Comparison of ENCODE assay signal across 9 cellular contexts in the genomic region with DNA sequence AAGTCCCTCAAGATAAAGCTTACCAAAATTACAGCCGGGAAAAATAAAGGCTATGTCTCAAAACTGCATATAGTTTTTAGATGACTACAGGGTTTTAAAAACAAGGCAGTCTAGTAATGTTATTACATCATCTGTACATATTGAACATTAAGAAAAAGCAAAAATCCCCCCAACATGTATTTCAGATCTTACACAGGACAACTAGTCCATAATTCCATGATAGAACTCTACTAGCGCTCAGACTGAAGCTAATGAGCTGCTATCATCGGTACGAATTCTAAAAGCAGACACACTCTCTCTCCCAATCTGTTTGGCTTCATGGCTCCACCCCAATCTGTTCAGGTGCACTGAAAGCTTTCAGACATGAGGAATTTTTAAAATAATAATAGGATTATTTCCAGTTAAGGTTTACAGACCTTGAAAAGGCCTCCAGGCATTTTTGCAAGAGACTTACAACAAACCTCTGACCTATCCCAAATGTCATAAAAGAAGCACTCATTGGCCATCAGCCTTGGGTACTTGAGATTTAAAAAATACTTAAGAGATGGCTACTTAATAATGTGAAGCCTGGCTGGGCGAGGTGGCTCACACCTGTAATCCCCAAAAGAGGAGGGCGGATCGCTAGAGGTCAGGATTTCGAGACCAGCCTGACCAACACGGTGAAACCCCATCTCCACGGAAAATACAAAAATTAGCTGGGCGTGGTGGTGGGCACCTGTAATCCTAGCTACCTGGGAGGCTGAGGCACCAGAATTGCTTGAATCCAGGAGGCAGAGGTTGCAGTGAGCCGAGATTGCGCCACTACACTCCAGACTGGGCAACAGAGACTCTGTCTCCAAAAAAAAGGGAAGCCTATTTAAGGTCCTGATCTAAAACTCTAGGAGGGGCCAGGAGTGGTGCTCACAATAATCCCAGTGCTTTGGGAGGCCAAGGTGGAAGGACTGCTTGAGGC. TPM values are rescaled to one million over a fixed set of nuclear protein-coding genes. Genes with fewer than 3 reads are reported as not detected.
DNase-seq lines count a peak whose midpoint lies in the region; TF ChIP-seq lines count a peak whose summit lies in the region.
"Had no signal": no experiment of that assay in that cellular context is flagged by ENCODE, and none has a peak within 500 bp of the region (broad histone marks: within the 10 kb centered on the region; RNA-seq: fewer than 3 reads in every experiment).

No MANE protein-coding gene starts in this region.

- H3K36me3 Mint-ChIP-seq in HFFc6 (ENCODE audit: low read depth) (peaks cover 16% of the 10 kb centered on the region), brain (peaks cover 5% of the 10 kb centered on the region)

- H3K79me1 ChIP-seq in mesenchymal stem cell (replicated peaks; ENCODE audit: low read length, poor library complexity, severe bottlenecking): peaks cover 6% of the 10 kb centered on the region

- 96% methylated on average over 12 of the region's 13 CpGs for WGBS in mesenchymal stem cell

- H3K4me1 ChIP-seq in ACC112 (ENCODE audit: control insufficient read depth, insufficient read depth, low read length, unreplicated experiment): peaks cover 56% of the 10 kb centered on the region
- peaks cover 19% of the 10 kb centered on the region for H3K4me1 ChIP-seq in mesenchymal stem cell (ENCODE audit: control insufficient read depth, insufficient read depth, low read depth, low read length)
- H3K4me1 ChIP-seq in effector memory CD4-positive, alpha-beta T cell (ENCODE audit: control insufficient read depth, insufficient read depth, low read length, poor library complexity, severe bottlenecking): peaks cover 25% of the 10 kb centered on the region

- H3K4me3 ChIP-seq in ACC112 (ENCODE audit: low read depth, low read length) (peak overlapping the region; percentile 47), mesenchymal stem cell (ENCODE audit: insufficient read depth in 1 of 2, low read depth in 1 of 2, low read length in 2 of 2) (peak overlapping the region in 1 of 2 experiments; percentile 86)
- no peak overlapping the region for H3K4me3 ChIP-seq in effector memory CD4-positive, alpha-beta T cell (ENCODE audit: insufficient read depth, low read depth, low read length, poor library complexity, severe bottlenecking)

- no peak overlapping the region for H4K8ac ChIP-seq in mesenchymal stem cell (ENCODE audit: low read length)

- H3K9ac ChIP-seq in mesenchymal stem cell (ENCODE audit: low read length): peak overlapping the region; percentile 95

- no peak overlapping the region for H3K14ac ChIP-seq in mesenchymal stem cell (ENCODE audit: low read length in 2 of 2)

- peak overlapping the region in 1 of 2 experiments; percentile 28 for H3K18ac ChIP-seq in mesenchymal stem cell (ENCODE audit: low read depth in 1 of 2, low read length in 2 of 2)

- H3K79me2 ChIP-seq in ACC112 (ENCODE audit: control insufficient read depth, insufficient read depth, low read length, unreplicated experiment): peaks cover 63% of the 10 kb centered on the region

- H3K4ac ChIP-seq in mesenchymal stem cell (ENCODE audit: low read depth in 1 of 2, low read length in 2 of 2): no peak overlapping the region

- H3K27me3 Mint-ChIP-seq in HFFc6 (ENCODE audit: insufficient read depth) (no peaks in the 10 kb centered on the region), brain (peaks cover 8% of the 10 kb centered on the region)

- TF ChIP-seq CTCF in HFFc6 (IDR thresholded peaks at IDR 0.05) (no peak), brain (conservative IDR thresholded peaks at IDR 0.05) (no peak)

- H2AFZ ChIP-seq in ACC112 (ENCODE audit: low read length, unreplicated experiment) (no peak overlapping the region), mesenchymal stem cell (ENCODE audit: low read depth, low read length) (no peak overlapping the region)

- peak overlapping the region; percentile 86 for H3K4me2 ChIP-seq in mesenchymal stem cell (ENCODE audit: low read length, poor library complexity, severe bottlenecking)

- H3K9me3 ChIP-seq in mesenchymal stem cell (ENCODE audit: control insufficient read depth, low read length): no peaks in the 10 kb centered on the region
- no peaks in the 10 kb centered on the region for H3K9me3 ChIP-seq in effector memory CD4-positive, alpha-beta T cell (ENCODE audit: control insufficient read depth, low read length)

- DNase-seq in HFFc6 (no peak), mesenchymal stem cell (no peak), dermis blood vessel endothelial cell (no peak), NCI-H526 (lab: John Stamatoyannopoulos, UW) (no peak), NCI-H2081 (lab: John Stamatoyannopoulos, UW) (no peak)
- no peak for DNase-seq in effector memory CD4-positive, alpha-beta T cell
- DNase-seq: cortex of kidney had no signal

- H3K4me3 Mint-ChIP-seq in HFFc6 (peak overlapping the region; percentile 91), brain (peak overlapping the region; percentile 41 to 87 (median 64))

- H2BK120ac ChIP-seq in mesenchymal stem cell (ENCODE audit: low read depth, low read length): no peak overlapping the region

- H3K9me3 Mint-ChIP-seq in HFFc6: no peaks in the 10 kb centered on the region
- no peaks in the 10 kb centered on the region for H3K9me3 Mint-ChIP-seq in brain

- peaks cover 71% of the 10 kb centered on the region for H3K4me1 Mint-ChIP-seq in HFFc6 (ENCODE audit: low read depth)
- H3K4me1 Mint-ChIP-seq in brain: peaks cover 68% of the 10 kb centered on the region

- peaks cover 12% of the 10 kb centered on the region; the same call in 1 of the 2 replicates for H3K36me3 ChIP-seq in ACC112 (ENCODE audit: insufficient read depth, low read length)
- H3K36me3 ChIP-seq in mesenchymal stem cell (ENCODE audit: control insufficient read depth in 1 of 2, insufficient read depth in 2 of 2, low read depth in 1 of 2, low read length in 2 of 2): peaks cover 4 to 48% of the 10 kb centered on the region in 2 experiments
- H3K36me3 ChIP-seq in effector memory CD4-positive, alpha-beta T cell (ENCODE audit: control insufficient read depth, insufficient read depth, low read length): no peaks in the 10 kb centered on the region

- no peak overlapping the region for H3K27ac Mint-ChIP-seq in HFFc6
- H3K27ac Mint-ChIP-seq in brain: peak overlapping the region in 4 of 5 experiments; percentile 6 to 44 (median 12)

- no peak overlapping the region for H2BK15ac ChIP-seq in mesenchymal stem cell (ENCODE audit: low read depth, poor library complexity, severe bottlenecking)

- H3K27ac ChIP-seq in ACC112 (ENCODE audit: low read depth, low read length) (no peak overlapping the region), mesenchymal stem cell (ENCODE audit: low read length, poor library complexity, severe bottlenecking) (no peak overlapping the region)
- no peak overlapping the region for H3K27ac ChIP-seq in effector memory CD4-positive, alpha-beta T cell (ENCODE audit: insufficient read depth, low read length, poor library complexity, severe bottlenecking)

- H2BK12ac ChIP-seq in mesenchymal stem cell (ENCODE audit: low read length in 2 of 2): peak overlapping the region in 1 of 2 experiments; percentile 24

- no peak overlapping the region for H4K91ac ChIP-seq in mesenchymal stem cell (ENCODE audit: low read length)

- no peak overlapping the region for H3K23ac ChIP-seq in mesenchymal stem cell (ENCODE audit: low read length in 2 of 2)

- H3K27me3 ChIP-seq in ACC112 (ENCODE audit: insufficient read depth, low read length): no peaks in the 10 kb centered on the region
- H3K27me3 ChIP-seq in mesenchymal stem cell (ENCODE audit: control insufficient read depth in 1 of 2, insufficient read depth in 1 of 2, low read length in 2 of 2): no peaks in the 10 kb centered on the region
- no peaks in the 10 kb centered on the region for H3K27me3 ChIP-seq in effector memory CD4-positive, alpha-beta T cell (replicated peaks; ENCODE audit: control insufficient read depth, insufficient read depth, low read length, poor library complexity, severe bottlenecking)

- H2AK5ac ChIP-seq in mesenchymal stem cell (ENCODE audit: low read length, severe bottlenecking): no peak overlapping the region

- H2BK5ac ChIP-seq in mesenchymal stem cell (ENCODE audit: low read depth, low read length, poor library complexity, severe bottlenecking): no peak overlapping the region

RNA-seq across cellular contexts. Expression of a gene that starts 2.0 kb away (rescaled TPM):
- 10 to 100 TPM; 25.4 to 46.2 (median 34.3) TPM for total RNA-seq in HFFc6 (2021; fragmentation: NEBNext Ultra II Directional; extraction: Animal tissue kit (Norgen Biotek cat#: 25700))
- polyA plus RNA-seq in brain (ENCODE audit: insufficient read depth, low read depth, low replicate concordance): 44.6 TPM
- 65.6 TPM for polyA plus RNA-seq in mesenchymal stem cell (2013, experiment 1 of 2)
- 62.1 TPM for polyA plus RNA-seq in mesenchymal stem cell (2013, experiment 2 of 2)
- total RNA-seq in dermis blood vessel endothelial cell: 36.4 and 80.5 TPM in 2 replicates
